In genomic region chr4:77104405-77105292, GRCh38 we compare ENCODE assay signal across 9 cellular contexts. TPM values are rescaled to one million over a fixed set of nuclear protein-coding genes. Genes with fewer than 3 reads are reported as not detected.
DNase-seq lines count a peak whose midpoint lies in the region; ATAC-seq lines count a peak whose summit lies in the region.
"Had no signal": no experiment of that assay in that cellular context is flagged by ENCODE, and none has a peak within 500 bp of the region (broad histone marks: within the 10 kb centered on the region; RNA-seq: fewer than 3 reads in every experiment).

No MANE protein-coding gene starts in this region.

- H3K27me3 ChIP-seq in right cardiac atrium (ENCODE audit: control insufficient read depth, insufficient read depth), result no peaks in the 10 kb centered on the region
- no peaks in the 10 kb centered on the region for H3K27me3 ChIP-seq in CD8-positive, alpha-beta memory T cell (ENCODE audit: insufficient read depth, low read length, poor library complexity, severe bottlenecking)
- H3K27me3 ChIP-seq: neutrophil had no signal

- H3K27ac Mint-ChIP-seq in CD8-positive, alpha-beta memory T cell, result no peak overlapping the region

- H3K27ac ChIP-seq in right cardiac atrium (ENCODE audit: low read length), result peak overlapping the region; percentile 3
- no peak overlapping the region for H3K27ac ChIP-seq in CD8-positive, alpha-beta memory T cell (ENCODE audit: low read depth, low read length)
- H3K27ac ChIP-seq: neutrophil had no signal

- H3K9me3 ChIP-seq in right cardiac atrium (ENCODE audit: control insufficient read depth, low read length), result no peaks in the 10 kb centered on the region
- no peaks in the 10 kb centered on the region for H3K9me3 ChIP-seq in CD8-positive, alpha-beta memory T cell (ENCODE audit: low read length)
- H3K9me3 ChIP-seq: neutrophil had no signal

- H3K4me1 Mint-ChIP-seq in CD8-positive, alpha-beta memory T cell, result peaks cover 8 to 11% (median 9%) of the 10 kb centered on the region in 3 donors

- POLR2A ChIA-PET in CD8-positive, alpha-beta memory T cell (lab: Charles Lee), result interaction anchor here (0.5 kb wide), 1 partner anchor 23 kb away, joined by 7 read pairs; no protein-coding TSS in a partner anchor

- H3K4me3 ChIP-seq in right cardiac atrium (ENCODE audit: low read length), result no peak overlapping the region
- no peak overlapping the region for H3K4me3 ChIP-seq in CD8-positive, alpha-beta memory T cell (ENCODE audit: low read length)

- H3K4me1 ChIP-seq in right cardiac atrium (ENCODE audit: control insufficient read depth, insufficient read depth, low read length), result no peaks in the 10 kb centered on the region
- peaks cover 8% of the 10 kb centered on the region for H3K4me1 ChIP-seq in CD8-positive, alpha-beta memory T cell (ENCODE audit: insufficient read depth, low read length)

- intact Hi-C loops in right cardiac atrium (cut with DNase I), result loop anchor here in 1 of 4 donors (10.0 kb wide), 1 partner anchor 50 kb away; the partner anchor contains the start of gene CCNG2

- ATAC-seq in right cardiac atrium, result peak; percentile 44 to 68

- CTCF ChIA-PET in CD8-positive, alpha-beta memory T cell (lab: Charles Lee), result interaction anchor here (1.0 to 1.8 kb wide), 4 partner anchors 9 to 253 kb away, joined by 3 to 9 read pairs (median 4); no protein-coding TSS in a partner anchor

- WGBS in right cardiac atrium, result 26% methylated on average over 6 of the region's 6 CpGs

- no peak overlapping the region for H3K4me3 Mint-ChIP-seq in CD8-positive, alpha-beta memory T cell

- DNase-seq in M059J (ENCODE audit: low read depth), result peak; percentile 18
- peak; percentile 16 for DNase-seq in UCSD-AML1 (lab: John Stamatoyannopoulos, UW; ENCODE audit: unreplicated experiment)
- peak; percentile 65 to 85 (median 79) for DNase-seq in right cardiac atrium
- peak; percentile 56 for DNase-seq in superior temporal gyrus (ENCODE audit: extremely low spot score)
- DNase-seq in CD8-positive, alpha-beta memory T cell, result no peak
- DNase-seq in foreskin melanocyte, result no peak
- DNase-seq in amniotic stem cell (lab: John Stamatoyannopoulos, UW), result no peak
- no peak for DNase-seq in D341Med (ENCODE audit: low spot score)

- H3K27me3 Mint-ChIP-seq in CD8-positive, alpha-beta memory T cell, result peaks cover 6 to 28% of the 10 kb centered on the region in 2 donors

- H3K36me3 Mint-ChIP-seq in CD8-positive, alpha-beta memory T cell, result no peaks in the 10 kb centered on the region

- H3K9me3 Mint-ChIP-seq in CD8-positive, alpha-beta memory T cell, result peaks cover 0 to 2% (median 0%) of the 10 kb centered on the region in 5 donors

- H3K36me3 ChIP-seq in CD8-positive, alpha-beta memory T cell (ENCODE audit: insufficient read depth, low read length), result no peaks in the 10 kb centered on the region
- H3K36me3 ChIP-seq: neutrophil had no signal

RNA-seq across cellular contexts. Expression of gene CCNI, which starts 28.9 kb away (rescaled TPM):
- total RNA-seq in M059J (2014; rRNA removed; shearing (Covaris generic)), result 99.7 and 112 TPM in 2 replicates
- total RNA-seq in right cardiac atrium, result 100 to 1,000 TPM; 310 to 338 (median 324) TPM
- polyA plus RNA-seq in right cardiac atrium, result 146 TPM
- total RNA-seq in CD8-positive, alpha-beta memory T cell, result 100 to 1,000 TPM; 191 to 206 TPM
- 325 TPM for polyA plus RNA-seq in CD8-positive, alpha-beta memory T cell

RNA-seq across cellular contexts. Expression of gene CCNG2, which starts 52.4 kb away (rescaled TPM):
- 8.5 and 18.4 TPM in 2 replicates for total RNA-seq in M059J (2014; rRNA removed; shearing (Covaris generic))
- total RNA-seq in right cardiac atrium, result 10 to 100 TPM in 3 of 4 donors, 1 to 10 TPM in 1; 5.6 to 15.4 (median 12.0) TPM
- 5.4 TPM for polyA plus RNA-seq in right cardiac atrium
- total RNA-seq in CD8-positive, alpha-beta memory T cell, result 1 to 10 TPM; 3.7 to 4.0 TPM
- polyA plus RNA-seq in CD8-positive, alpha-beta memory T cell, result 23.9 TPM

Comparison
In these comparisons a context has a peak if more than half of its experiments do, and no peak if none do; other contexts are left out.
1. DNase-seq: peak in M059J (single experiment), UCSD-AML1 (single experiment), right cardiac atrium (3 of 3) and superior temporal gyrus (single experiment); none in CD8-positive, alpha-beta memory T cell (0 of 5), foreskin melanocyte (single experiment), amniotic stem cell (single experiment) and D341Med (single experiment).